In the genomic region with DNA sequence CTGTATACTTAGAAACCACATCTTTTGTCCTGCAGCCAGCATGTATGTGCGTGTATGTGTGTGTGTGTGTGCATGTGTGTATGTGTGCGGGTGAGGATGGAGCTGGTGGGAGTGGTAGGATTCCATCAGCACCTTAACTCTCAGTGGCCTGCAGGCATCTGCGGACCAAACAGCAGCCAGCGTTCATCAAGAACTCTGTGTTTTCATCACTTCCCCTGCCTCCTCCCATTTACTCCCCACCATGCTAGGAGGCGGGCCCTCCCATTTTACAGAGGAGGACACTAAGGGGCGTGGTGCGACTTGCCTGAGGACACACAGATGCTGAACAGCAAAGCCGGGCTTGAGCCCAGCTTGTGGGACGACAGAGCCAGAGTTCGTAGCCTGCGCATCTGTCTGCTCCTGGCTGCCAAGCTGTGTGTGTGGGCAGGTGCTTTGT, we compare ENCODE assay signal across 9 cellular contexts. TPM values are rescaled to one million over a fixed set of nuclear protein-coding genes. Genes with fewer than 3 reads are reported as not detected.
DNase-seq lines count a peak whose midpoint lies in the region; ATAC-seq, FAIRE-seq and TF ChIP-seq lines count a peak whose summit lies in the region.
"Had no signal": no experiment of that assay in that cellular context is flagged by ENCODE, and none has a peak within 500 bp of the region (broad histone marks: within the 10 kb centered on the region; RNA-seq: fewer than 3 reads in every experiment).

No MANE protein-coding gene starts in this region.

- peak; percentile 87 for FAIRE-seq in urothelium cell line (lab: Jason Lieb, UNC)

- no peaks in the 10 kb centered on the region for H3K9me3 Mint-ChIP-seq in activated CD8-positive, alpha-beta memory T cell treated with anti-CD3 and anti-CD28 coated beads, Interleukin-2, amount 10 ng/mL, durations not matched to agents 7 days and 5 days (ENCODE audit: low read depth)

- no peaks in the 10 kb centered on the region for H3K36me3 ChIP-seq in OCI-LY3 (replicated peaks; ENCODE audit: low read depth, low read length)

- peak overlapping the region; percentile 74 for H3K4me2 ChIP-seq in OCI-LY3 (ENCODE audit: low read length)

- 0 out of 2 replicates have a peak overlapping the region, but pooled peaks have one; percentile 1 for H3K27ac ChIP-seq in OCI-LY3 (ENCODE audit: low read length)

- H3K4me3 ChIP-seq in OCI-LY3 (ENCODE audit: low read length): peak overlapping the region; percentile 57
- no peak overlapping the region for H3K4me3 ChIP-seq in fibroblast of villous mesenchyme (ENCODE audit: low read depth, low read length)

- H3K36me3 Mint-ChIP-seq in activated CD8-positive, alpha-beta memory T cell treated with anti-CD3 and anti-CD28 coated beads, Interleukin-2, amount 10 ng/mL, durations not matched to agents 7 days and 5 days: no peaks in the 10 kb centered on the region

- H3K27me3 ChIP-seq in OCI-LY3 (ENCODE audit: low read depth, low read length): no peaks in the 10 kb centered on the region

- H3K4me1 ChIP-seq in OCI-LY3 (ENCODE audit: low read length): peaks cover 39% of the 10 kb centered on the region

- H3K4me3 Mint-ChIP-seq in activated CD8-positive, alpha-beta memory T cell treated with anti-CD3 and anti-CD28 coated beads, Interleukin-2, amount 10 ng/mL, durations not matched to agents 7 days and 5 days: no peak overlapping the region

- H3K9me3 ChIP-seq in OCI-LY3 (ENCODE audit: insufficient read depth, low read length): no peaks in the 10 kb centered on the region

- H4K20me1 ChIP-seq in OCI-LY3 (ENCODE audit: insufficient read depth, low read length): no peaks in the 10 kb centered on the region

- peak; percentile 54 for ATAC-seq in activated CD8-positive, alpha-beta memory T cell treated with anti-CD3 and anti-CD28 coated beads, Interleukin-2, amount 10 ng/mL, durations not matched to agents 7 days and 5 days
- no peak for ATAC-seq in HG03039 (IDR thresholded peaks at IDR 0.05; ENCODE audit: unreplicated experiment)
- no peak for ATAC-seq in GM18517 (IDR thresholded peaks at IDR 0.05; ENCODE audit: unreplicated experiment)

- H3K27me3 Mint-ChIP-seq in activated CD8-positive, alpha-beta memory T cell treated with anti-CD3 and anti-CD28 coated beads, Interleukin-2, amount 10 ng/mL, durations not matched to agents 7 days and 5 days: peaks cover 31% of the 10 kb centered on the region

- peak; percentile 30 for TF ChIP-seq CTCF in OCI-LY3 (IDR thresholded peaks at IDR 0.05; ENCODE audit: low read depth, low read length)
- TF ChIP-seq CTCF in fibroblast of villous mesenchyme (IDR thresholded peaks at IDR 0.05; ENCODE audit: insufficient read depth, low read depth, low read length): no peak

- H2AFZ ChIP-seq in OCI-LY3 (ENCODE audit: low read depth, low read length): peak overlapping the region; percentile 52

- no peaks in the 10 kb centered on the region for H3K79me2 ChIP-seq in OCI-LY3 (ENCODE audit: low read length)

- peak; percentile 44 for DNase-seq in activated CD8-positive, alpha-beta memory T cell treated with anti-CD3 and anti-CD28 coated beads, Interleukin-2, amount 10 ng/mL, durations not matched to agents 7 days and 5 days
- DNase-seq in activated CD8-positive, alpha-beta memory T cell treated with anti-CD3 and anti-CD28 coated beads, Interleukin-2, amount 50 U/mL, for 4 hours: no peak
- peak; percentile 49 for DNase-seq in fibroblast of villous mesenchyme (ENCODE audit: low read depth)
- no peak for DNase-seq in urothelium cell line (ENCODE audit: low spot score)
- DNase-seq in pons (ENCODE audit: low spot score): no peak
- DNase-seq: stimulated activated CD4-positive, alpha-beta T cell treated with anti-CD3 and anti-CD28 coated beads, Interleukin-4, amount 100 ng/mL, for 4 hours had no signal

- peaks cover 11% of the 10 kb centered on the region for H3K4me1 Mint-ChIP-seq in activated CD8-positive, alpha-beta memory T cell treated with anti-CD3 and anti-CD28 coated beads, Interleukin-2, amount 10 ng/mL, durations not matched to agents 7 days and 5 days

- H3K9ac ChIP-seq in OCI-LY3 (ENCODE audit: low read length): peak overlapping the region; percentile 44

- CTCF ChIA-PET in activated CD8-positive, alpha-beta memory T cell treated with anti-CD3 and anti-CD28 coated beads, Interleukin-2, amount 10 ng/mL, durations not matched to agents 7 days and 5 days (lab: Charles Lee): no interaction called here

- H3K27ac Mint-ChIP-seq in activated CD8-positive, alpha-beta memory T cell treated with anti-CD3 and anti-CD28 coated beads, Interleukin-2, amount 10 ng/mL, durations not matched to agents 7 days and 5 days: no peak overlapping the region

RNA-seq across cellular contexts. Expression of a gene that starts 8.9 kb away (rescaled TPM):
- under 1 TPM in 1 of 2 experiments, not detected in 1; 0.35 TPM for total RNA-seq in activated CD8-positive, alpha-beta memory T cell treated with anti-CD3 and anti-CD28 coated beads, Interleukin-2, amount 10 ng/mL, durations not matched to agents 7 days and 5 days
- total RNA-seq in fibroblast of villous mesenchyme: 0.32 and 1.3 TPM in 2 replicates

Comparison
In these comparisons a context has a peak if more than half of its experiments do, and no peak if none do; other contexts are left out.
1. DNase-seq: peak in activated CD8-positive, alpha-beta memory T cell treated with anti-CD3 and anti-CD28 coated beads, Interleukin-2, amount 10 ng/mL, durations not matched to agents 7 days and 5 days (single experiment) and fibroblast of villous mesenchyme (single experiment); none in activated CD8-positive, alpha-beta memory T cell treated with anti-CD3 and anti-CD28 coated beads, Interleukin-2, amount 50 U/mL, for 4 hours (single experiment), urothelium cell line (single experiment) and pons (single experiment).